17 cellular contexts compared by ENCODE assay signal in the genomic region with DNA sequence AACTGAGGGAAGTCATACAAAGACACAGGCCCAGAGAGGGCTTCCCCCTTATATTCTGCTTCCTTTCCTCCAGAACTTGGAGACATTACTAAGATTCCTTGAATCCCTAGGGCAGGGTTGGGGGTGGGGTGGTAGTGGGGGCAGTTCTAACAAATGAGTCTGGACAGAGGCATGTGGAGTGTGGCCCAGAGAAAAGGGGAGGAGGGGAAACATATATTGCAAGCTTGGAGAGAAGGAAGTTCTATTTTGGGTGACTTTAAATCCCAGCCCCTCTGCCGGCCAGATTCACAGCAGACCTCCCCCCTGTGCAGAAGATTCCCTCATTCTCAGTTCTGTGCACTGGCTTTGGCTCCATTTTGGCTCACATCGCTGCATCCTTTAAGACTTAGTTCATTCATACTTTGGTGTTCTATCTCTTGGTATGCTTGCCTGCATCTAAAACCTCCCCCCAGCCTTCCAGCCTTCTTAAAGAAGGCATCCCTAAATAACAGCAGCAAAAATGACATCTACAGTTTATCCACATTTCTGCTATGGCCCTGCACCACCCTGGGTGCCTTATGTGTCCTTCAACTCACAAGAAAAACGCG. TPM values are rescaled to one million over a fixed set of nuclear protein-coding genes. Genes with fewer than 3 reads are reported as not detected.
DNase-seq lines count a peak whose midpoint lies in the region; ATAC-seq, FAIRE-seq and TF ChIP-seq lines count a peak whose summit lies in the region.
"Had no signal": no experiment of that assay in that cellular context is flagged by ENCODE, and none has a peak within 500 bp of the region (broad histone marks: within the 10 kb centered on the region; RNA-seq: fewer than 3 reads in every experiment).

No MANE protein-coding gene starts in this region.

- intact Hi-C loops in left cardiac atrium (cut with DNase I) (no loop called here), PC-9 (cut with micrococcal nuclease; ENCODE audit: unreplicated experiment) (no loop called here), CD14-positive monocyte (cut with micrococcal nuclease) (no loop called here), left lung (cut with DNase I) (no loop called here)

- H3K27ac ChIP-seq in astrocyte (ENCODE audit: low read depth, low read length) (peak overlapping the region; percentile 20), trophoblast cell (ENCODE audit: low read depth, low read length) (peak overlapping the region; percentile 17), PC-9 (no peak overlapping the region), left lung (no peak overlapping the region)
- H3K27ac ChIP-seq: colonic mucosa, neural progenitor cell had no signal

- H2AK5ac ChIP-seq in trophoblast cell (ENCODE audit: low read length) = no peak overlapping the region

- H3K9ac ChIP-seq in astrocyte (ENCODE audit: low read length) = no peak overlapping the region
- no peak overlapping the region for H3K9ac ChIP-seq in trophoblast cell (ENCODE audit: low read length)
- H3K9ac ChIP-seq: neural progenitor cell had no signal

- H2AFZ ChIP-seq in astrocyte (ENCODE audit: low read depth, low read length) (no peak overlapping the region), trophoblast cell (ENCODE audit: insufficient read depth, low read length, poor library complexity) (peak overlapping the region; percentile 17), PC-9 (no peak overlapping the region)
- H2AFZ ChIP-seq: neural progenitor cell had no signal

- H4K12ac ChIP-seq in trophoblast cell (ENCODE audit: low read depth, low read length) = no peak overlapping the region

- H2BK5ac ChIP-seq in trophoblast cell (ENCODE audit: low read depth, low read length, poor library complexity) = no peak overlapping the region

- no peaks in the 10 kb centered on the region for H3K36me3 ChIP-seq in astrocyte (ENCODE audit: insufficient read depth, low read length)
- no peaks in the 10 kb centered on the region for H3K36me3 ChIP-seq in trophoblast cell (ENCODE audit: control insufficient read depth in 1 of 2, insufficient read depth in 2 of 2, low read length in 2 of 2)
- H3K36me3 ChIP-seq in PC-9 (ENCODE audit: low read depth) = no peaks in the 10 kb centered on the region
- H3K36me3 ChIP-seq in left lung = no peaks in the 10 kb centered on the region
- H3K36me3 ChIP-seq: colonic mucosa, neural progenitor cell had no signal

- no peak overlapping the region for H3K23ac ChIP-seq in trophoblast cell (ENCODE audit: low read length)

- no peak overlapping the region for H3K18ac ChIP-seq in trophoblast cell (ENCODE audit: low read length)

- H3K9me3 ChIP-seq in astrocyte (ENCODE audit: insufficient read depth, low read depth, low read length) = no peaks in the 10 kb centered on the region
- H3K9me3 ChIP-seq in trophoblast cell (ENCODE audit: insufficient read depth, low read depth, low read length) = no peaks in the 10 kb centered on the region
- H3K9me3 ChIP-seq in PC-9 (ENCODE audit: insufficient read depth, low read depth) = no peaks in the 10 kb centered on the region
- H3K9me3 ChIP-seq in left lung = no peaks in the 10 kb centered on the region
- H3K9me3 ChIP-seq: colonic mucosa had no signal

- H3K36me3 Mint-ChIP-seq in astrocyte (ENCODE audit: low read depth, unreplicated experiment) (peaks cover 15% of the 10 kb centered on the region), CD14-positive monocyte (no peaks in the 10 kb centered on the region)
- H3K36me3 Mint-ChIP-seq in activated CD4-positive, alpha-beta memory T cell treated with anti-CD3 and anti-CD28 coated beads, Interleukin-2, amount 10 ng/mL, durations not matched to agents 7 days and 5 days (ENCODE audit: low read depth) = no peaks in the 10 kb centered on the region
- H3K36me3 Mint-ChIP-seq: neural progenitor cell, WTC11 had no signal

- H3K79me1 ChIP-seq in trophoblast cell (ENCODE audit: low read length) = no peaks in the 10 kb centered on the region

- no peak overlapping the region for H2BK120ac ChIP-seq in trophoblast cell (ENCODE audit: insufficient read depth, low read length, poor library complexity)

- no peak overlapping the region for H3K14ac ChIP-seq in trophoblast cell (ENCODE audit: low read length)

- no peak overlapping the region for H4K8ac ChIP-seq in trophoblast cell (ENCODE audit: low read depth, low read length)

- H3F3A ChIP-seq in PC-9 (ENCODE audit: insufficient read depth, low read depth) = no peaks in the 10 kb centered on the region

- H3K27me3 Mint-ChIP-seq in astrocyte (ENCODE audit: low read depth, unreplicated experiment) (no peaks in the 10 kb centered on the region), CD14-positive monocyte (ENCODE audit: low read depth in 3 of 3) (peaks cover 1 to 11% (median 10%) of the 10 kb centered on the region in 3 donors)
- H3K27me3 Mint-ChIP-seq in activated CD4-positive, alpha-beta memory T cell treated with anti-CD3 and anti-CD28 coated beads, Interleukin-2, amount 10 ng/mL, durations not matched to agents 7 days and 5 days = no peaks in the 10 kb centered on the region

- no peak for TF ChIP-seq CTCF in astrocyte (IDR thresholded peaks at IDR 0.05; ENCODE audit: insufficient read depth, low read depth, low read length)
- no peak for TF ChIP-seq CTCF in PC-9 (conservative IDR thresholded peaks at IDR 0.05)
- TF ChIP-seq CTCF in CD14-positive monocyte (IDR thresholded peaks at IDR 0.05) = no peak
- no peak for TF ChIP-seq CTCF in left lung (IDR thresholded peaks at IDR 0.05)

- peak overlapping the region; percentile 81 for H3K27ac Mint-ChIP-seq in astrocyte (ENCODE audit: unreplicated experiment)
- H3K27ac Mint-ChIP-seq in CD14-positive monocyte = no peak overlapping the region
- H3K27ac Mint-ChIP-seq in activated CD4-positive, alpha-beta memory T cell treated with anti-CD3 and anti-CD28 coated beads, Interleukin-2, amount 10 ng/mL, durations not matched to agents 7 days and 5 days = no peak overlapping the region
- H3K27ac Mint-ChIP-seq: neural progenitor cell; T-helper 1 cell treated with Interleukin-12 subunit alpha and Interleukin-12 subunit beta and Interleukin-4 antibody, amounts not matched to agents 30 μg/mL and 1 μg/mL, for 36 hours; WTC11 had no signal

- H3K4me1 ChIP-seq in astrocyte (ENCODE audit: insufficient read depth, low read length) (peaks cover 15% of the 10 kb centered on the region), trophoblast cell (ENCODE audit: control insufficient read depth in 1 of 2, insufficient read depth in 2 of 2, low read length in 2 of 2) (peaks cover 15 to 17% of the 10 kb centered on the region in 2 experiments), PC-9 (replicated peaks; ENCODE audit: insufficient read depth) (no peaks in the 10 kb centered on the region), left lung (peaks cover 0 to 14% of the 10 kb centered on the region in 2 donors)
- H3K4me1 ChIP-seq: colonic mucosa, neural progenitor cell had no signal

- H3K4me1 Mint-ChIP-seq in astrocyte (ENCODE audit: low read depth, unreplicated experiment) (peaks cover 48% of the 10 kb centered on the region), CD14-positive monocyte (no peaks in the 10 kb centered on the region)
- no peaks in the 10 kb centered on the region for H3K4me1 Mint-ChIP-seq in activated CD4-positive, alpha-beta memory T cell treated with anti-CD3 and anti-CD28 coated beads, Interleukin-2, amount 10 ng/mL, durations not matched to agents 7 days and 5 days
- H3K4me1 Mint-ChIP-seq: neural progenitor cell had no signal

- FAIRE-seq in astrocyte (lab: Jason Lieb, UNC) = peak; percentile 43
- FAIRE-seq: GM12878 had no signal

- H3K4ac ChIP-seq in trophoblast cell (ENCODE audit: low read depth, low read length) = no peak overlapping the region

- H3K4me3 ChIP-seq in astrocyte (ENCODE audit: insufficient read depth, low read depth, low read length) (no peak overlapping the region), trophoblast cell (ENCODE audit: low read depth, low read length) (no peak overlapping the region), PC-9 (no peak overlapping the region), left lung (no peak overlapping the region)
- H3K4me3 ChIP-seq: colonic mucosa, GM12878, neural progenitor cell had no signal

- H3K27me3 ChIP-seq in astrocyte (ENCODE audit: insufficient read depth, low read length) (no peaks in the 10 kb centered on the region), trophoblast cell (ENCODE audit: insufficient read depth, low read length) (no peaks in the 10 kb centered on the region), PC-9 (ENCODE audit: insufficient read depth, low read depth) (peaks cover 52% of the 10 kb centered on the region), left lung (peaks cover 0 to 5% of the 10 kb centered on the region in 2 donors)
- H3K27me3 ChIP-seq: colonic mucosa, neural progenitor cell had no signal

- CTCF ChIA-PET in PC-9 (lab: Charles Lee) = no interaction called here
- CTCF ChIA-PET in activated CD4-positive, alpha-beta memory T cell treated with anti-CD3 and anti-CD28 coated beads, Interleukin-2, amount 10 ng/mL, durations not matched to agents 7 days and 5 days (lab: Charles Lee) = no interaction called here

- no peaks in the 10 kb centered on the region for H3K9me2 ChIP-seq in PC-9 (ENCODE audit: insufficient read depth)

- no peaks in the 10 kb centered on the region for H3K79me2 ChIP-seq in astrocyte (ENCODE audit: insufficient read depth, low read length)
- H3K79me2 ChIP-seq in trophoblast cell (ENCODE audit: control insufficient read depth, insufficient read depth, low read length, poor library complexity) = no peaks in the 10 kb centered on the region
- H3K79me2 ChIP-seq in PC-9 (ENCODE audit: low read depth) = no peaks in the 10 kb centered on the region

- H3K4me2 ChIP-seq in astrocyte (ENCODE audit: low read length) (peak overlapping the region; percentile 43), trophoblast cell (ENCODE audit: low read length) (no peak overlapping the region), PC-9 (no peak overlapping the region)
- H3K4me2 ChIP-seq: neural progenitor cell had no signal

- no TSS peak for BruUV-seq in PC-9 (replicated peaks; lab: Mats Ljungman, UMichigan)

- H4K20me1 ChIP-seq in astrocyte (ENCODE audit: insufficient read depth, low read length) (no peaks in the 10 kb centered on the region), PC-9 (ENCODE audit: insufficient read depth) (no peaks in the 10 kb centered on the region)

- no peak overlapping the region for H2BK12ac ChIP-seq in trophoblast cell (ENCODE audit: low read length)

- H3K9me3 Mint-ChIP-seq in astrocyte (ENCODE audit: unreplicated experiment) (peaks cover 2% of the 10 kb centered on the region), CD14-positive monocyte (peaks cover 0 to 1% (median 0%) of the 10 kb centered on the region in 7 donors)
- no peaks in the 10 kb centered on the region for H3K9me3 Mint-ChIP-seq in activated CD4-positive, alpha-beta memory T cell treated with anti-CD3 and anti-CD28 coated beads, Interleukin-2, amount 10 ng/mL, durations not matched to agents 7 days and 5 days
- H3K9me3 Mint-ChIP-seq: neural progenitor cell; T-helper 1 cell treated with Interleukin-12 subunit alpha and Interleukin-12 subunit beta and Interleukin-4 antibody, amounts not matched to agents 30 μg/mL and 1 μg/mL, for 36 hours; WTC11 had no signal

- peak overlapping the region; percentile 43 for H3K4me3 Mint-ChIP-seq in astrocyte (ENCODE audit: unreplicated experiment)
- no peak overlapping the region for H3K4me3 Mint-ChIP-seq in CD14-positive monocyte
- no peak overlapping the region for H3K4me3 Mint-ChIP-seq in activated CD4-positive, alpha-beta memory T cell treated with anti-CD3 and anti-CD28 coated beads, Interleukin-2, amount 10 ng/mL, durations not matched to agents 7 days and 5 days
- H3K4me3 Mint-ChIP-seq: neural progenitor cell; T-helper 1 cell treated with Interleukin-12 subunit alpha and Interleukin-12 subunit beta and Interleukin-4 antibody, amounts not matched to agents 30 μg/mL and 1 μg/mL, for 36 hours; WTC11 had no signal

- ATAC-seq in left cardiac atrium = peak; percentile 10 to 50
- no peak for ATAC-seq in left lung
- ATAC-seq: GM12878, WTC11 had no signal

- WGBS in trophoblast cell (ENCODE audit: extremely low coverage, insufficient coverage, insufficient read length) = no CpG with 5 or more reads among the region's 4 CpGs

- H4K91ac ChIP-seq in trophoblast cell (ENCODE audit: low read depth, low read length) = no peak overlapping the region

- POLR2A ChIA-PET in PC-9 (lab: Charles Lee; ENCODE audit: unreplicated experiment) = no interaction called here
- POLR2A ChIA-PET in activated CD4-positive, alpha-beta memory T cell treated with anti-CD3 and anti-CD28 coated beads, Interleukin-2, amount 10 ng/mL, durations not matched to agents 7 days and 5 days (lab: Charles Lee) = no interaction called here

- peak; percentile 66 for DNase-seq in AG20443 (ENCODE audit: low spot score)
- peak; percentile 50 for DNase-seq in astrocyte (ENCODE audit: low read depth)
- DNase-seq in left cardiac atrium = no peak
- DNase-seq in trophoblast cell = peak in 1 of 2 donors; percentile 24
- no peak for DNase-seq in PC-9
- no peak for DNase-seq in CD14-positive monocyte (ENCODE audit: low spot score)
- no peak for DNase-seq in left lung
- DNase-seq in activated CD4-positive, alpha-beta memory T cell treated with anti-CD3 and anti-CD28 coated beads, Interleukin-2, amount 10 ng/mL, durations not matched to agents 7 days and 5 days = no peak
- DNase-seq: colonic mucosa, NCI-H1694, NCI-H446 treated with DMSO at 0.1 percent for 48 hours had no signal

RNA-seq across cellular contexts. Expression of a gene that starts 43.8 kb away (rescaled TPM):
- total RNA-seq in astrocyte (38.4 and 50.3 TPM in 2 replicates), left cardiac atrium (10 to 100 TPM; 14.7 to 15.8 TPM), PC-9 (2021) (not detected in 2 replicates), left lung (10 to 100 TPM; 43.7 to 67.6 TPM)
- polyA plus RNA-seq in trophoblast cell (2013) = 8.4 and 9.1 TPM in 2 replicates
- not detected for polyA plus RNA-seq in CD14-positive monocyte
- not detected for total RNA-seq in activated CD4-positive, alpha-beta memory T cell treated with anti-CD3 and anti-CD28 coated beads, Interleukin-2, amount 10 ng/mL, durations not matched to agents 7 days and 5 days
- total RNA-seq: activated CD8-positive, alpha-beta memory T cell treated with anti-CD3 and anti-CD28 coated beads for 36 hours; MCF 10A had no signal

Comparison
In these comparisons a context has a peak if more than half of its experiments do, and no peak if none do; other contexts are left out.
1. DNase-seq: peak in AG20443 (single experiment) and astrocyte (single experiment); none in left cardiac atrium (single experiment), PC-9 (0 of 2), CD14-positive monocyte (single experiment), left lung (0 of 2) and activated CD4-positive, alpha-beta memory T cell treated with anti-CD3 and anti-CD28 coated beads, Interleukin-2, amount 10 ng/mL, durations not matched to agents 7 days and 5 days (single experiment).
2. H3K27ac ChIP-seq: peak in astrocyte (single experiment) and trophoblast cell (single experiment); none in PC-9 (single experiment) and left lung (0 of 2).
3. RNA of a gene that starts 43.8 kb away (total RNA-seq): 43.7 to 67.6 TPM in left lung, 38.4 to 50.3 TPM in astrocyte and 14.7 to 15.8 TPM in left cardiac atrium; not detected in PC-9 and not detected in activated CD4-positive, alpha-beta memory T cell treated with anti-CD3 and anti-CD28 coated beads, Interleukin-2, amount 10 ng/mL, durations not matched to agents 7 days and 5 days; every median in the first group is over 10 times any median in the second.